In the genomic region with DNA sequence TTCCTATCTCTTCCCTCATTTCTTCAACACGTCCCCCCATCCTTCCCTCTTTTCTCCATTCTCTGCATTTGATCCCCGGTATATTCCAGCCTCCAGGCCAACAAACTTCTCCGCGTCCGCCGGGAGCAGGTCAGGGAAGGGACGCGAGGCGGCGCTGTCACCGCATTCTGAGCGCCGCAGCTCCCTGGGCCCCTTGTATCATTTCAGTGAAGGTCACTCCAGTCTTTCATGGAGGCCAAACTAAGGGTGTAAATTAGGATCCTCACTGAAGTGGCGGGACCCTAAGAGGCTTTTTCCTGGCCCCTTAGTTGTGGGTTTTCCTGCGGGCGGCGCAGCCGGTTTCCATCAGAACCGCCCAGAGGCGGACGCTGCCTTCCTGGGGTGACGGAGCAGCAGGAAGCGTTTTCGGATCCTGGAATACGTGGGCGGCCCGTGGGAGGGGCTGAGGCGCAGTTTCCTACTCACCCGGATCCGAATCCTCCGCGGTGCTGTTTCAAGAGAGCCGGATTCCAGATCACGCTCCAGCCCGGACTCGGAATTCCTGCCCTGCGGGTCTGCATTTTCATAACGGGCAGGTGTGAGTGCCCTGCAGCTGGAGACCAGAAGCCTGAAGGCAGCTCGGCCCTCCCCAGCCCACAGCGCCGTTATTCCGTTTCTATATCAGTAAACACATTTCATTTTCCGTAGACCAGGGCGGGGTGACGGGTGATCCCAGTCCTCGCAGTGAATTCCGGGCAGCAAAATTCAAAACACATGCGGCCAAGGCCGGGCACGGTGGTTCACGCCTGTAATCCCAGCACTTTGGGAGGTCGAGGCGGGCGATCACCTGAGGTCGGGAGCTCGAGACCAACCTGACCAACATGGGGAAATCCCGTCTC, we compare ENCODE assay signal across 1 cellular context.
TF ChIP-seq lines count a peak whose summit lies in the region.

No MANE protein-coding gene starts in this region.

TF ChIP-seq in HepG2, 621 proteins besides CTCF, POLR2A, EP300 and RAD21 (continued from another document and continues in another):
- TF ChIP-seq, protein P1, sequence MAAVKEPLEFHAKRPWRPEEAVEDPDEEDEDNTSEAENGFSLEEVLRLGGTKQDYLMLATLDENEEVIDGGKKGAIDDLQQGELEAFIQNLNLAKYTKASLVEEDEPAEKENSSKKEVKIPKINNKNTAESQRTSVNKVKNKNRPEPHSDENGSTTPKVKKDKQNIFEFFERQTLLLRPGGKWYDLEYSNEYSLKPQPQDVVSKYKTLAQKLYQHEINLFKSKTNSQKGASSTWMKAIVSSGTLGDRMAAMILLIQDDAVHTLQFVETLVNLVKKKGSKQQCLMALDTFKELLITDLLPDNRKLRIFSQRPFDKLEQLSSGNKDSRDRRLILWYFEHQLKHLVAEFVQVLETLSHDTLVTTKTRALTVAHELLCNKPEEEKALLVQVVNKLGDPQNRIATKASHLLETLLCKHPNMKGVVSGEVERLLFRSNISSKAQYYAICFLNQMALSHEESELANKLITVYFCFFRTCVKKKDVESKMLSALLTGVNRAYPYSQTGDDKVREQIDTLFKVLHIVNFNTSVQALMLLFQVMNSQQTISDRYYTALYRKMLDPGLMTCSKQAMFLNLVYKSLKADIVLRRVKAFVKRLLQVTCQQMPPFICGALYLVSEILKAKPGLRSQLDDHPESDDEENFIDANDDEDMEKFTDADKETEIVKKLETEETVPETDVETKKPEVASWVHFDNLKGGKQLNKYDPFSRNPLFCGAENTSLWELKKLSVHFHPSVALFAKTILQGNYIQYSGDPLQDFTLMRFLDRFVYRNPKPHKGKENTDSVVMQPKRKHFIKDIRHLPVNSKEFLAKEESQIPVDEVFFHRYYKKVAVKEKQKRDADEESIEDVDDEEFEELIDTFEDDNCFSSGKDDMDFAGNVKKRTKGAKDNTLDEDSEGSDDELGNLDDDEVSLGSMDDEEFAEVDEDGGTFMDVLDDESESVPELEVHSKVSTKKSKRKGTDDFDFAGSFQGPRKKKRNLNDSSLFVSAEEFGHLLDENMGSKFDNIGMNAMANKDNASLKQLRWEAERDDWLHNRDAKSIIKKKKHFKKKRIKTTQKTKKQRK (IDR thresholded peaks at IDR 0.05; ENCODE audit: low read length) = no peak
- TF ChIP-seq, protein P2, sequence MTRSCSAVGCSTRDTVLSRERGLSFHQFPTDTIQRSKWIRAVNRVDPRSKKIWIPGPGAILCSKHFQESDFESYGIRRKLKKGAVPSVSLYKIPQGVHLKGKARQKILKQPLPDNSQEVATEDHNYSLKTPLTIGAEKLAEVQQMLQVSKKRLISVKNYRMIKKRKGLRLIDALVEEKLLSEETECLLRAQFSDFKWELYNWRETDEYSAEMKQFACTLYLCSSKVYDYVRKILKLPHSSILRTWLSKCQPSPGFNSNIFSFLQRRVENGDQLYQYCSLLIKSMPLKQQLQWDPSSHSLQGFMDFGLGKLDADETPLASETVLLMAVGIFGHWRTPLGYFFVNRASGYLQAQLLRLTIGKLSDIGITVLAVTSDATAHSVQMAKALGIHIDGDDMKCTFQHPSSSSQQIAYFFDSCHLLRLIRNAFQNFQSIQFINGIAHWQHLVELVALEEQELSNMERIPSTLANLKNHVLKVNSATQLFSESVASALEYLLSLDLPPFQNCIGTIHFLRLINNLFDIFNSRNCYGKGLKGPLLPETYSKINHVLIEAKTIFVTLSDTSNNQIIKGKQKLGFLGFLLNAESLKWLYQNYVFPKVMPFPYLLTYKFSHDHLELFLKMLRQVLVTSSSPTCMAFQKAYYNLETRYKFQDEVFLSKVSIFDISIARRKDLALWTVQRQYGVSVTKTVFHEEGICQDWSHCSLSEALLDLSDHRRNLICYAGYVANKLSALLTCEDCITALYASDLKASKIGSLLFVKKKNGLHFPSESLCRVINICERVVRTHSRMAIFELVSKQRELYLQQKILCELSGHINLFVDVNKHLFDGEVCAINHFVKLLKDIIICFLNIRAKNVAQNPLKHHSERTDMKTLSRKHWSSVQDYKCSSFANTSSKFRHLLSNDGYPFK (CRISPR knock-in tag; IDR thresholded peaks at IDR 0.05; ENCODE audit: borderline replicate concordance) = peak; percentile 61; the same call in 1 of the 2 replicates
- TF ChIP-seq ZNF605 (CRISPR knock-in tag; IDR thresholded peaks at IDR 0.05) (no peak), ZSCAN20 (CRISPR knock-in tag; IDR thresholded peaks at IDR 0.05; ENCODE audit: borderline replicate concordance) (no peak), KLF6 (CRISPR knock-in tag; IDR thresholded peaks at IDR 0.05) (peak; percentile 25; the same call in 1 of the 2 replicates), NFYB (CRISPR knock-in tag; IDR thresholded peaks at IDR 0.05) (no peak; the same call in 1 of the 2 replicates), ZNF557 (CRISPR knock-in tag; IDR thresholded peaks at IDR 0.05) (no peak), FOSL2 (CRISPR knock-in tag; IDR thresholded peaks at IDR 0.05) (peak; percentile 13; the same call in 1 of the 2 replicates), MED8 (CRISPR knock-in tag; IDR thresholded peaks at IDR 0.05; ENCODE audit: insufficient replicate concordance) (no peak), MEIS1 (CRISPR knock-in tag; IDR thresholded peaks at IDR 0.05; ENCODE audit: borderline replicate concordance) (peak; percentile 72; the same call in 1 of the 2 replicates), GPN1 (CRISPR knock-in tag; IDR thresholded peaks at IDR 0.05; ENCODE audit: borderline replicate concordance) (no peak; the same call in 1 of the 2 replicates), HOXA3 (CRISPR knock-in tag; IDR thresholded peaks at IDR 0.05) (peak; percentile 64), ZNF780A (CRISPR knock-in tag; IDR thresholded peaks at IDR 0.05) (0 out of 2 replicates have a peak, but pooled peaks have one; percentile 36), ZKSCAN8 (CRISPR knock-in tag; IDR thresholded peaks at IDR 0.05; ENCODE audit: borderline replicate concordance) (no peak), ZNF468 (CRISPR knock-in tag; IDR thresholded peaks at IDR 0.05) (no peak), CBX2 (IDR thresholded peaks at IDR 0.05; ENCODE audit: low read depth, low read length) (no peak), CBX2 (CRISPR knock-in tag; IDR thresholded peaks at IDR 0.05; ENCODE audit: low read depth) (no peak)
- TF ChIP-seq, protein P3, sequence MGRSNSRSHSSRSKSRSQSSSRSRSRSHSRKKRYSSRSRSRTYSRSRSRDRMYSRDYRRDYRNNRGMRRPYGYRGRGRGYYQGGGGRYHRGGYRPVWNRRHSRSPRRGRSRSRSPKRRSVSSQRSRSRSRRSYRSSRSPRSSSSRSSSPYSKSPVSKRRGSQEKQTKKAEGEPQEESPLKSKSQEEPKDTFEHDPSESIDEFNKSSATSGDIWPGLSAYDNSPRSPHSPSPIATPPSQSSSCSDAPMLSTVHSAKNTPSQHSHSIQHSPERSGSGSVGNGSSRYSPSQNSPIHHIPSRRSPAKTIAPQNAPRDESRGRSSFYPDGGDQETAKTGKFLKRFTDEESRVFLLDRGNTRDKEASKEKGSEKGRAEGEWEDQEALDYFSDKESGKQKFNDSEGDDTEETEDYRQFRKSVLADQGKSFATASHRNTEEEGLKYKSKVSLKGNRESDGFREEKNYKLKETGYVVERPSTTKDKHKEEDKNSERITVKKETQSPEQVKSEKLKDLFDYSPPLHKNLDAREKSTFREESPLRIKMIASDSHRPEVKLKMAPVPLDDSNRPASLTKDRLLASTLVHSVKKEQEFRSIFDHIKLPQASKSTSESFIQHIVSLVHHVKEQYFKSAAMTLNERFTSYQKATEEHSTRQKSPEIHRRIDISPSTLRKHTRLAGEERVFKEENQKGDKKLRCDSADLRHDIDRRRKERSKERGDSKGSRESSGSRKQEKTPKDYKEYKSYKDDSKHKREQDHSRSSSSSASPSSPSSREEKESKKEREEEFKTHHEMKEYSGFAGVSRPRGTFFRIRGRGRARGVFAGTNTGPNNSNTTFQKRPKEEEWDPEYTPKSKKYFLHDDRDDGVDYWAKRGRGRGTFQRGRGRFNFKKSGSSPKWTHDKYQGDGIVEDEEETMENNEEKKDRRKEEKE (IDR thresholded peaks at IDR 0.05) = no peak
- TF ChIP-seq, protein P4, sequence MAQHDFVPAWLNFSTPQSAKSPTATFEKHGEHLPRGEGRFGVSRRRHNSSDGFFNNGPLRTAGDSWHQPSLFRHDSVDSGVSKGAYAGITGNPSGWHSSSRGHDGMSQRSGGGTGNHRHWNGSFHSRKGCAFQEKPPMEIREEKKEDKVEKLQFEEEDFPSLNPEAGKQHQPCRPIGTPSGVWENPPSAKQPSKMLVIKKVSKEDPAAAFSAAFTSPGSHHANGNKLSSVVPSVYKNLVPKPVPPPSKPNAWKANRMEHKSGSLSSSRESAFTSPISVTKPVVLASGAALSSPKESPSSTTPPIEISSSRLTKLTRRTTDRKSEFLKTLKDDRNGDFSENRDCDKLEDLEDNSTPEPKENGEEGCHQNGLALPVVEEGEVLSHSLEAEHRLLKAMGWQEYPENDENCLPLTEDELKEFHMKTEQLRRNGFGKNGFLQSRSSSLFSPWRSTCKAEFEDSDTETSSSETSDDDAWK (CRISPR knock-in tag; IDR thresholded peaks at IDR 0.05) = no peak
- TF ChIP-seq, protein P5, sequence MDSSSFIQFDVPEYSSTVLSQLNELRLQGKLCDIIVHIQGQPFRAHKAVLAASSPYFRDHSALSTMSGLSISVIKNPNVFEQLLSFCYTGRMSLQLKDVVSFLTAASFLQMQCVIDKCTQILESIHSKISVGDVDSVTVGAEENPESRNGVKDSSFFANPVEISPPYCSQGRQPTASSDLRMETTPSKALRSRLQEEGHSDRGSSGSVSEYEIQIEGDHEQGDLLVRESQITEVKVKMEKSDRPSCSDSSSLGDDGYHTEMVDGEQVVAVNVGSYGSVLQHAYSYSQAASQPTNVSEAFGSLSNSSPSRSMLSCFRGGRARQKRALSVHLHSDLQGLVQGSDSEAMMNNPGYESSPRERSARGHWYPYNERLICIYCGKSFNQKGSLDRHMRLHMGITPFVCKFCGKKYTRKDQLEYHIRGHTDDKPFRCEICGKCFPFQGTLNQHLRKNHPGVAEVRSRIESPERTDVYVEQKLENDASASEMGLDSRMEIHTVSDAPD (CRISPR knock-in tag; IDR thresholded peaks at IDR 0.05) = no peak
- TF ChIP-seq, protein P6, sequence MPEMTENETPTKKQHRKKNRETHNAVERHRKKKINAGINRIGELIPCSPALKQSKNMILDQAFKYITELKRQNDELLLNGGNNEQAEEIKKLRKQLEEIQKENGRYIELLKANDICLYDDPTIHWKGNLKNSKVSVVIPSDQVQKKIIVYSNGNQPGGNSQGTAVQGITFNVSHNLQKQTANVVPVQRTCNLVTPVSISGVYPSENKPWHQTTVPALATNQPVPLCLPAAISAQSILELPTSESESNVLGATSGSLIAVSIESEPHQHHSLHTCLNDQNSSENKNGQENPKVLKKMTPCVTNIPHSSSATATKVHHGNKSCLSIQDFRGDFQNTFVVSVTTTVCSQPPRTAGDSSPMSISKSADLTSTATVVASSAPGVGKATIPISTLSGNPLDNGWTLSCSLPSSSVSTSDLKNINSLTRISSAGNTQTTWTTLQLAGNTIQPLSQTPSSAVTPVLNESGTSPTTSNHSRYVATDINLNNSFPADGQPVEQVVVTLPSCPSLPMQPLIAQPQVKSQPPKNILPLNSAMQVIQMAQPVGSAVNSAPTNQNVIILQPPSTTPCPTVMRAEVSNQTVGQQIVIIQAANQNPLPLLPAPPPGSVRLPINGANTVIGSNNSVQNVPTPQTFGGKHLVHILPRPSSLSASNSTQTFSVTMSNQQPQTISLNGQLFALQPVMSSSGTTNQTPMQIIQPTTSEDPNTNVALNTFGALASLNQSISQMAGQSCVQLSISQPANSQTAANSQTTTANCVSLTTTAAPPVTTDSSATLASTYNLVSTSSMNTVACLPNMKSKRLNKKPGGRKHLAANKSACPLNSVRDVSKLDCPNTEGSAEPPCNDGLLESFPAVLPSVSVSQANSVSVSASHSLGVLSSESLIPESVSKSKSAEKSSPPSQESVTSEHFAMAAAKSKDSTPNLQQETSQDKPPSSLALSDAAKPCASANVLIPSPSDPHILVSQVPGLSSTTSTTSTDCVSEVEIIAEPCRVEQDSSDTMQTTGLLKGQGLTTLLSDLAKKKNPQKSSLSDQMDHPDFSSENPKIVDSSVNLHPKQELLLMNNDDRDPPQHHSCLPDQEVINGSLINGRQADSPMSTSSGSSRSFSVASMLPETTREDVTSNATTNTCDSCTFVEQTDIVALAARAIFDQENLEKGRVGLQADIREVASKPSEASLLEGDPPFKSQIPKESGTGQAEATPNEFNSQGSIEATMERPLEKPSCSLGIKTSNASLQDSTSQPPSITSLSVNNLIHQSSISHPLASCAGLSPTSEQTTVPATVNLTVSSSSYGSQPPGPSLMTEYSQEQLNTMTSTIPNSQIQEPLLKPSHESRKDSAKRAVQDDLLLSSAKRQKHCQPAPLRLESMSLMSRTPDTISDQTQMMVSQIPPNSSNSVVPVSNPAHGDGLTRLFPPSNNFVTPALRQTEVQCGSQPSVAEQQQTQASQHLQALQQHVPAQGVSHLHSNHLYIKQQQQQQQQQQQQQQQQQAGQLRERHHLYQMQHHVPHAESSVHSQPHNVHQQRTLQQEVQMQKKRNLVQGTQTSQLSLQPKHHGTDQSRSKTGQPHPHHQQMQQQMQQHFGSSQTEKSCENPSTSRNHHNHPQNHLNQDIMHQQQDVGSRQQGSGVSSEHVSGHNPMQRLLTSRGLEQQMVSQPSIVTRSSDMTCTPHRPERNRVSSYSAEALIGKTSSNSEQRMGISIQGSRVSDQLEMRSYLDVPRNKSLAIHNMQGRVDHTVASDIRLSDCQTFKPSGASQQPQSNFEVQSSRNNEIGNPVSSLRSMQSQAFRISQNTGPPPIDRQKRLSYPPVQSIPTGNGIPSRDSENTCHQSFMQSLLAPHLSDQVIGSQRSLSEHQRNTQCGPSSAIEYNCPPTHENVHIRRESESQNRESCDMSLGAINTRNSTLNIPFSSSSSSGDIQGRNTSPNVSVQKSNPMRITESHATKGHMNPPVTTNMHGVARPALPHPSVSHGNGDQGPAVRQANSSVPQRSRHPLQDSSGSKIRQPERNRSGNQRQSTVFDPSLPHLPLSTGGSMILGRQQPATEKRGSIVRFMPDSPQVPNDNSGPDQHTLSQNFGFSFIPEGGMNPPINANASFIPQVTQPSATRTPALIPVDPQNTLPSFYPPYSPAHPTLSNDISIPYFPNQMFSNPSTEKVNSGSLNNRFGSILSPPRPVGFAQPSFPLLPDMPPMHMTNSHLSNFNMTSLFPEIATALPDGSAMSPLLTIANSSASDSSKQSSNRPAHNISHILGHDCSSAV (CRISPR knock-in tag; IDR thresholded peaks at IDR 0.05; ENCODE audit: borderline replicate concordance) = no peak
- TF ChIP-seq, protein P7, sequence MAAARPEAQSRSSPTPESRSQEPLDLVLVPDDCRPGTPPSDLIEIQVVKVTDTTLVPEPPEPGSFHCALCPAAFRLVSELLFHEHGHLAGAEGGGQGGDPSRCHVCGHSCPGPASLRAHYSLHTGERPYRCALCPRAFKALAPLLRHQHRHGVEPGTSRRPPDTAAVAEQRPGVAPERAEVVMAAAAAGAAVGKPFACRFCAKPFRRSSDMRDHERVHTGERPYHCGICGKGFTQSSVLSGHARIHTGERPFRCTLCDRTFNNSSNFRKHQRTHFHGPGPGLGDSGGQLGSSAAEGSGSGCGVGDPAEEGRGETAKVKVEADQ (CRISPR knock-in tag; IDR thresholded peaks at IDR 0.05; ENCODE audit: borderline replicate concordance) = no peak
- TF ChIP-seq, protein P8, sequence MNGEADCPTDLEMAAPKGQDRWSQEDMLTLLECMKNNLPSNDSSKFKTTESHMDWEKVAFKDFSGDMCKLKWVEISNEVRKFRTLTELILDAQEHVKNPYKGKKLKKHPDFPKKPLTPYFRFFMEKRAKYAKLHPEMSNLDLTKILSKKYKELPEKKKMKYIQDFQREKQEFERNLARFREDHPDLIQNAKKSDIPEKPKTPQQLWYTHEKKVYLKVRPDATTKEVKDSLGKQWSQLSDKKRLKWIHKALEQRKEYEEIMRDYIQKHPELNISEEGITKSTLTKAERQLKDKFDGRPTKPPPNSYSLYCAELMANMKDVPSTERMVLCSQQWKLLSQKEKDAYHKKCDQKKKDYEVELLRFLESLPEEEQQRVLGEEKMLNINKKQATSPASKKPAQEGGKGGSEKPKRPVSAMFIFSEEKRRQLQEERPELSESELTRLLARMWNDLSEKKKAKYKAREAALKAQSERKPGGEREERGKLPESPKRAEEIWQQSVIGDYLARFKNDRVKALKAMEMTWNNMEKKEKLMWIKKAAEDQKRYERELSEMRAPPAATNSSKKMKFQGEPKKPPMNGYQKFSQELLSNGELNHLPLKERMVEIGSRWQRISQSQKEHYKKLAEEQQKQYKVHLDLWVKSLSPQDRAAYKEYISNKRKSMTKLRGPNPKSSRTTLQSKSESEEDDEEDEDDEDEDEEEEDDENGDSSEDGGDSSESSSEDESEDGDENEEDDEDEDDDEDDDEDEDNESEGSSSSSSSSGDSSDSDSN (CRISPR knock-in tag; IDR thresholded peaks at IDR 0.05) = peak; percentile 79
